12 cellular contexts compared by ENCODE assay signal in genomic region chr11:8722156-8722555, GRCh38. TPM values are rescaled to one million over a fixed set of nuclear protein-coding genes. Genes with fewer than 3 reads are reported as not detected.
A peak's percentile ranks its signal among the peaks of the same experiment; 100 is the strongest.
DNase-seq lines count a peak whose midpoint lies in the region; TF ChIP-seq lines count a peak whose summit lies in the region.
"Had no signal": no experiment of that assay in that cellular context is flagged by ENCODE, and none has a peak within 500 bp of the region (broad histone marks: within the 10 kb centered on the region; RNA-seq: fewer than 3 reads in every experiment).

No MANE protein-coding gene starts in this region.

- H3K9me3 ChIP-seq in right atrium auricular region (no peaks in the 10 kb centered on the region), vagina (no peaks in the 10 kb centered on the region)

- TF ChIP-seq CTCF in right atrium auricular region (IDR thresholded peaks at IDR 0.05), result no peak
- no peak for TF ChIP-seq CTCF in nephron progenitor cell (IDR thresholded peaks at IDR 0.05)
- no peak for TF ChIP-seq CTCF in vagina (IDR thresholded peaks at IDR 0.05)

- peaks cover 72% of the 10 kb centered on the region for H3K4me1 Mint-ChIP-seq in nephron progenitor cell

- H3K4me3 ChIP-seq in right atrium auricular region, result no peak overlapping the region
- no peak overlapping the region for H3K4me3 ChIP-seq in vagina

- intact Hi-C loops in cardiac septum (cut with DNase I), result loop anchor here (5.0 kb wide), 1 partner anchor 90 kb away; a partner anchor contains a TSS
- intact Hi-C loops in vagina (cut with DNase I), result no loop called here

- no peak for TF ChIP-seq POLR2A in vagina (IDR thresholded peaks at IDR 0.05)

- DNase-seq in right atrium auricular region (ENCODE audit: low spot score) (no peak), cardiac septum (ENCODE audit: low spot score) (no peak), epithelial cell of prostate (ENCODE audit: low read depth, low spot score) (no peak), nephron progenitor cell (no peak), vagina (ENCODE audit: extremely low spot score in 2 of 2) (no peak), SW480 (ENCODE audit: low spot score) (no peak), T1000 (lab: John Stamatoyannopoulos, UW) (no peak)
- DNase-seq in effector CD8-positive, alpha-beta T cell (lab: John Stamatoyannopoulos, UW), result no peak
- DNase-seq: effector CD4-positive, alpha-beta T cell; immature natural killer cell; NCI-H2107; RPMI8226 had no signal

- H3K36me3 ChIP-seq in right atrium auricular region (peaks cover 27% of the 10 kb centered on the region), vagina (no peaks in the 10 kb centered on the region)

- no peaks in the 10 kb centered on the region for H3K27me3 Mint-ChIP-seq in nephron progenitor cell (ENCODE audit: low read depth, poor library complexity)

- no peaks in the 10 kb centered on the region for H3K9me3 Mint-ChIP-seq in nephron progenitor cell
- H3K9me3 Mint-ChIP-seq: immature natural killer cell had no signal

- H3K27me3 ChIP-seq in right atrium auricular region (no peaks in the 10 kb centered on the region), vagina (no peaks in the 10 kb centered on the region)

- H3K27ac Mint-ChIP-seq in nephron progenitor cell, result peak overlapping the region; percentile 97
- H3K27ac Mint-ChIP-seq: immature natural killer cell had no signal

- no peak overlapping the region for H3K4me3 Mint-ChIP-seq in nephron progenitor cell
- H3K4me3 Mint-ChIP-seq: immature natural killer cell had no signal

- H3K27ac ChIP-seq in right atrium auricular region (peak overlapping the region; percentile 6 to 94), epithelial cell of prostate (peak overlapping the region; percentile 87), vagina (peak overlapping the region; percentile 91)

- H3K36me3 Mint-ChIP-seq in nephron progenitor cell (ENCODE audit: low read depth), result peaks cover 20% of the 10 kb centered on the region
- H3K36me3 Mint-ChIP-seq: immature natural killer cell had no signal

- H3K4me1 ChIP-seq in right atrium auricular region, result peaks cover 0 to 76% of the 10 kb centered on the region in 2 donors
- peaks cover 63% of the 10 kb centered on the region for H3K4me1 ChIP-seq in vagina

RNA-seq across cellular contexts. Expression of gene RPL27A, which starts 39.6 kb away (rescaled TPM):
- total RNA-seq in right atrium auricular region, result 100 to 1,000 TPM; 598 to 620 TPM
- total RNA-seq in cardiac septum, result 462 TPM
- total RNA-seq in vagina, result 1,279 TPM

RNA-seq across cellular contexts. Expression of gene TRIM66, which starts 39.7 kb away (rescaled TPM):
- total RNA-seq in right atrium auricular region (1 to 10 TPM in 1 of 2 donors, under 1 TPM in 1; 0.56 to 3.7 TPM), cardiac septum (3.0 TPM), vagina (12.8 TPM)
